In genomic region chr5:172678902-172679301, GRCh38 we compare ENCODE assay signal across 11 cellular contexts. TPM values are rescaled to one million over a fixed set of nuclear protein-coding genes. Genes with fewer than 3 reads are reported as not detected.
A peak's percentile ranks its signal among the peaks of the same experiment; 100 is the strongest.
DNase-seq lines count a peak whose midpoint lies in the region; ATAC-seq and TF ChIP-seq lines count a peak whose summit lies in the region.
"Had no signal": no experiment of that assay in that cellular context is flagged by ENCODE, and none has a peak within 500 bp of the region (broad histone marks: within the 10 kb centered on the region; RNA-seq: fewer than 3 reads in every experiment).

No MANE protein-coding gene starts in this region.

- no peaks in the 10 kb centered on the region for H3K9me2 ChIP-seq in PC-9 (ENCODE audit: insufficient read depth)

- H3K4me3 ChIP-seq in coronary artery (no peak overlapping the region), left lung (no peak overlapping the region), thyroid gland (replicated peaks in 1 of 3) (no peak overlapping the region), PC-9 (no peak overlapping the region)

- no peaks in the 10 kb centered on the region for H4K20me1 ChIP-seq in PC-9 (ENCODE audit: insufficient read depth)

- no peaks in the 10 kb centered on the region for H3K79me2 ChIP-seq in PC-9 (ENCODE audit: low read depth)

- intact Hi-C loops in left lung (cut with DNase I) (no loop called here), thyroid gland (cut with DNase I) (no loop called here), PC-9 (cut with micrococcal nuclease; ENCODE audit: unreplicated experiment) (no loop called here)

- TF ChIP-seq CTCF in coronary artery (IDR thresholded peaks at IDR 0.05) (no peak), left lung (IDR thresholded peaks at IDR 0.05) (no peak), thyroid gland (IDR thresholded peaks at IDR 0.05) (no peak), PC-9 (conservative IDR thresholded peaks at IDR 0.05) (no peak)

- H3K27ac ChIP-seq in coronary artery, result peak overlapping the region; percentile 68 to 70
- no peak overlapping the region for H3K27ac ChIP-seq in left lung
- H3K27ac ChIP-seq in thyroid gland, result no peak overlapping the region
- no peak overlapping the region for H3K27ac ChIP-seq in PC-9

- H3K4me1 ChIP-seq in left lung (no peaks in the 10 kb centered on the region), thyroid gland (peaks cover 0 to 4% of the 10 kb centered on the region in 2 donors), PC-9 (replicated peaks; ENCODE audit: insufficient read depth) (no peaks in the 10 kb centered on the region)

- no peaks in the 10 kb centered on the region for H3K36me3 ChIP-seq in left lung
- H3K36me3 ChIP-seq in thyroid gland, result no peaks in the 10 kb centered on the region
- H3K36me3 ChIP-seq in PC-9 (ENCODE audit: low read depth), result no peaks in the 10 kb centered on the region

- WGBS in thyroid gland, 2 donors, result 16 to 35% methylated on average over 6 to 7 of the region's 7 CpGs

- H3K27me3 ChIP-seq in left lung (peaks cover 0 to 11% of the 10 kb centered on the region in 2 donors), thyroid gland (no peaks in the 10 kb centered on the region), PC-9 (ENCODE audit: insufficient read depth, low read depth) (no peaks in the 10 kb centered on the region)

- no peak overlapping the region for H3K4me2 ChIP-seq in PC-9

- no peaks in the 10 kb centered on the region for H3F3A ChIP-seq in PC-9 (ENCODE audit: insufficient read depth, low read depth)

- CTCF ChIA-PET in PC-9 (lab: Charles Lee), result no interaction called here

- POLR2A ChIA-PET in PC-9 (lab: Charles Lee; ENCODE audit: unreplicated experiment), result no interaction called here

- DNase-seq in DMS53 (lab: John Stamatoyannopoulos, UW), result peak; percentile 53
- DNase-seq in DMS53 treated with DMSO at 0.1 percent for 48 hours (lab: John Stamatoyannopoulos, UW; ENCODE audit: unreplicated experiment), result no peak
- DNase-seq in coronary artery (ENCODE audit: low spot score), result no peak
- peak in 1 of 2 donors; percentile 69 for DNase-seq in left lung
- peak; percentile 81 to 82 for DNase-seq in thyroid gland
- DNase-seq in LoVo (ENCODE audit: low spot score), result no peak
- DNase-seq in PC-9, result no peak
- DNase-seq in HCEC 1CT, result no peak
- DNase-seq: activated CD8-positive, alpha-beta T cell treated with anti-CD3 and anti-CD28 coated beads for 36 hours; NCI-H524 had no signal

- no peak for TF ChIP-seq POLR2A in thyroid gland (IDR thresholded peaks at IDR 0.05)

- peak; percentile 88 for ATAC-seq in left lung
- ATAC-seq: activated CD8-positive, alpha-beta T cell treated with anti-CD3 and anti-CD28 coated beads for 36 hours; activated naive CD4-positive, alpha-beta T cell treated with anti-CD3 and anti-CD28 coated beads, Interleukin-2, amount 50 U/mL, for 72 hours had no signal

- no peaks in the 10 kb centered on the region for H3K9me3 ChIP-seq in left lung
- H3K9me3 ChIP-seq in thyroid gland, result no peaks in the 10 kb centered on the region
- no peaks in the 10 kb centered on the region for H3K9me3 ChIP-seq in PC-9 (ENCODE audit: insufficient read depth, low read depth)

- no TSS peak for BruUV-seq in PC-9 (replicated peaks; lab: Mats Ljungman, UMichigan)

- no peak overlapping the region for H2AFZ ChIP-seq in PC-9

RNA-seq across cellular contexts. Expression of gene NEURL1B, which starts 37.8 kb away (rescaled TPM):
- total RNA-seq in left lung (10 to 100 TPM; 11.8 to 22.0 TPM), thyroid gland (10 to 100 TPM in 2 of 4 donors, 1 to 10 TPM in 2; 8.2 to 29.9 (median 10.9) TPM), PC-9 (2021) (14.3 and 20.4 TPM in 2 replicates)

Comparison
In these comparisons a context has a peak if more than half of its experiments do, and no peak if none do; other contexts are left out.
1. DNase-seq: peak in DMS53 (single experiment) and thyroid gland (2 of 2); none in DMS53 treated with DMSO at 0.1 percent for 48 hours (single experiment), coronary artery (single experiment), LoVo (single experiment), PC-9 (0 of 2) and HCEC 1CT (single experiment).
2. H3K27ac ChIP-seq: peak in coronary artery (2 of 2); none in left lung (0 of 2), thyroid gland (0 of 3) and PC-9 (single experiment).